ENCODE assay signal across 18 cellular contexts in the genomic region with DNA sequence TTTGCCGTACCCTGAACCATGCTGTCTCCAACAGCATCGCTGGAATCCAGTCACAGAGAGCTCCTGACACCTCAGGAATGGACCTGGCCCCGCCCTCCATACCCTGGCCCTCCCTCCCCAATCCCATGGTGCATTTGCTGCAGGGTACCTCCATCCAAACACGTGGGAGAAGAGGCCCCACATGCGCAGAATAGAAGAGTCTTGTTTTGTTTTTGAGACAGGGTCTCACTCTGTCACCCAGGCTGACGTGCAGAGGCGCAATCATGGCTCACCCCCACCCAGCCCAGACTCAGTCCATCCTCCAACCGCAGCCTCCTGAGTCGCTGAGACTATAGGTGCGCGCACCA. TPM values are rescaled to one million over a fixed set of nuclear protein-coding genes. Genes with fewer than 3 reads are reported as not detected.
DNase-seq lines count a peak whose midpoint lies in the region; ATAC-seq, FAIRE-seq and TF ChIP-seq lines count a peak whose summit lies in the region.
"Had no signal": no experiment of that assay in that cellular context is flagged by ENCODE, and none has a peak within 500 bp of the region (broad histone marks: within the 10 kb centered on the region; RNA-seq: fewer than 3 reads in every experiment).

No MANE protein-coding gene starts in this region.

- TF ChIP-seq EP300 in HepG2 (IDR thresholded peaks at IDR 0.05; ENCODE audit: low read depth in 2 of 2, low read length in 2 of 2) (no peak), HepG2 (CRISPR knock-in tag; IDR thresholded peaks at IDR 0.05; ENCODE audit: borderline replicate concordance) (no peak), Ishikawa (IDR thresholded peaks at IDR 0.05; ENCODE audit: borderline replicate concordance) (no peak)

- H3F3A ChIP-seq in PC-3 (ENCODE audit: low read length, unreplicated experiment) = peaks cover 5% of the 10 kb centered on the region

- H3K27ac ChIP-seq in HepG2 (ENCODE audit: extremely low read length, insufficient read depth, low read length) (no peak overlapping the region), right lobe of liver (no peak overlapping the region), endodermal cell (ENCODE audit: low read depth, low read length) (no peak overlapping the region), PC-3 (ENCODE audit: low read length) (no peak overlapping the region), heart left ventricle (no peak overlapping the region)
- H3K27ac ChIP-seq: BLaER1, HL-60, Peyer's patch had no signal

- no peak for TF ChIP-seq RAD21 in HepG2 (CRISPR knock-in tag; IDR thresholded peaks at IDR 0.05)
- no peak for TF ChIP-seq RAD21 in Ishikawa (IDR thresholded peaks at IDR 0.05; ENCODE audit: low read depth)

- DNase-seq in HepG2 (ENCODE audit: low spot score) (no peak), right lobe of liver (no peak), endodermal cell (peak; percentile 71), PC-3 (no peak), heart left ventricle (no peak)
- DNase-seq: KG1, NCI-H1048, NCI-H146, NCI-H2081 treated with DMSO at 0.1 percent for 48 hours, NCI-H526 treated with DMSO at 0.1 percent for 48 hours, Peyer's patch, SHP77 had no signal

- FAIRE-seq in HepG2 (lab: Jason Lieb, UNC) = no peak
- FAIRE-seq: GM12891 had no signal

- POLR2A ChIA-PET in HepG2 (lab: Yijun Ruan, JAX) = interaction anchor here (1.3 to 9.2 kb wide), 3 partner anchors 11 to 136 kb away, joined by 3 to 264 read pairs (median 7); partner anchors contain the start of genes CD151, CRACR2B and PIDD1
- POLR2A ChIA-PET in PC-3 (lab: Charles Lee; ENCODE audit: unreplicated experiment) = no interaction called here

- TF ChIP-seq POLR2A in HepG2 (IDR thresholded peaks at IDR 0.05; ENCODE audit: insufficient read depth in 1 of 2, low read depth in 2 of 2, low read length in 2 of 2) (no peak), right lobe of liver (IDR thresholded peaks at IDR 0.05) (no peak), heart left ventricle (IDR thresholded peaks at IDR 0.05) (no peak)

- no peak overlapping the region for H3K27ac Mint-ChIP-seq in endodermal cell

- no peaks in the 10 kb centered on the region for H3K9me3 Mint-ChIP-seq in endodermal cell

- H3K79me2 ChIP-seq in HepG2 (ENCODE audit: insufficient read depth, low read length) (peaks cover 19% of the 10 kb centered on the region), PC-3 (ENCODE audit: low read length) (peaks cover 29% of the 10 kb centered on the region)

- no peaks in the 10 kb centered on the region for H3K27me3 Mint-ChIP-seq in endodermal cell (ENCODE audit: insufficient read depth)

- H3K4me3 Mint-ChIP-seq in endodermal cell = no peak overlapping the region

- H3K9me3 ChIP-seq in HepG2 (ENCODE audit: low read length) = no peaks in the 10 kb centered on the region
- no peaks in the 10 kb centered on the region for H3K9me3 ChIP-seq in right lobe of liver
- H3K9me3 ChIP-seq in endodermal cell (ENCODE audit: control insufficient read depth, low read length) = no peaks in the 10 kb centered on the region
- no peaks in the 10 kb centered on the region for H3K9me3 ChIP-seq in PC-3 (ENCODE audit: low read length)
- H3K9me3 ChIP-seq in heart left ventricle = no peaks in the 10 kb centered on the region
- H3K9me3 ChIP-seq: BLaER1, Peyer's patch had no signal

- H3K36me3 ChIP-seq in HepG2 (replicated peaks in 1 of 2; ENCODE audit: control insufficient read depth in 1 of 2, insufficient read depth in 2 of 2, low read length in 2 of 2) (peaks cover 20 to 22% of the 10 kb centered on the region in 2 experiments), right lobe of liver (peaks cover 0 to 25% (median 0%) of the 10 kb centered on the region in 4 donors), endodermal cell (ENCODE audit: control insufficient read depth, insufficient read depth, low read length) (peaks cover 28% of the 10 kb centered on the region), PC-3 (ENCODE audit: low read depth, low read length) (peaks cover 23% of the 10 kb centered on the region), heart left ventricle (peaks cover 0 to 39% (median 30%) of the 10 kb centered on the region in 9 donors)

- H3K27me3 ChIP-seq in HepG2 (ENCODE audit: control insufficient read depth in 1 of 2, insufficient read depth in 2 of 2, low read length in 2 of 2) (no peaks in the 10 kb centered on the region; a peak in 1 of 5 replicates), right lobe of liver (no peaks in the 10 kb centered on the region), endodermal cell (ENCODE audit: control insufficient read depth, insufficient read depth, low read length, poor library complexity, severe bottlenecking) (no peaks in the 10 kb centered on the region), PC-3 (ENCODE audit: low read length) (no peaks in the 10 kb centered on the region), heart left ventricle (no peaks in the 10 kb centered on the region)
- H3K27me3 ChIP-seq: BLaER1, Peyer's patch had no signal

- in situ Hi-C loops in HepG2 (cut with HindIII; ENCODE audit: extremely low pct_ligation_motif_present, low pct_unique_long_range_greater_than_20kb) = no loop called here

- no peak overlapping the region for H3K4me3 ChIP-seq in HepG2 (replicated peaks in 1 of 3; ENCODE audit: insufficient read depth in 1 of 3, low read depth in 2 of 3, low read length in 3 of 3)
- H3K4me3 ChIP-seq in right lobe of liver = no peak overlapping the region
- H3K4me3 ChIP-seq in endodermal cell (ENCODE audit: low read length) = no peak overlapping the region
- no peak overlapping the region for H3K4me3 ChIP-seq in PC-3 (ENCODE audit: low read length)
- H3K4me3 ChIP-seq in heart left ventricle = no peak overlapping the region
- H3K4me3 ChIP-seq: BLaER1, Peyer's patch had no signal

- H3K4me1 ChIP-seq in HepG2 (ENCODE audit: insufficient read depth, low read length) (peaks cover 40% of the 10 kb centered on the region), right lobe of liver (peaks cover 0 to 18% (median 3%) of the 10 kb centered on the region in 4 donors), endodermal cell (ENCODE audit: control insufficient read depth, insufficient read depth, low read length) (no peaks in the 10 kb centered on the region), PC-3 (ENCODE audit: insufficient read depth, low read length) (peaks cover 27% of the 10 kb centered on the region), heart left ventricle (peaks cover 7 to 27% (median 23%) of the 10 kb centered on the region in 12 donors)

- H4K20me1 ChIP-seq in HepG2 (ENCODE audit: insufficient read depth, low read length) (peaks cover 24% of the 10 kb centered on the region), PC-3 (ENCODE audit: low read length) (peaks cover 29% of the 10 kb centered on the region)

- BruUV-seq in HepG2 (replicated peaks; lab: Mats Ljungman, UMichigan) (no TSS peak), PC-3 (replicated peaks; lab: Mats Ljungman, UMichigan) (no TSS peak)

- H3K9ac ChIP-seq in HepG2 (ENCODE audit: insufficient read depth, low read depth, low read length) (no peak overlapping the region), endodermal cell (ENCODE audit: extremely low read depth, low read length, poor library complexity, severe bottlenecking) (no peak overlapping the region), PC-3 (ENCODE audit: low read length) (no peak overlapping the region)
- H3K9ac ChIP-seq: BLaER1 had no signal

- peaks cover 24% of the 10 kb centered on the region for H3K36me3 Mint-ChIP-seq in endodermal cell (ENCODE audit: low read depth)

- H3K4me1 Mint-ChIP-seq in endodermal cell = peaks cover 2% of the 10 kb centered on the region

- ATAC-seq in HepG2 = no peak
- no peak for ATAC-seq in right lobe of liver
- no peak for ATAC-seq in HG03280 (IDR thresholded peaks at IDR 0.05; ENCODE audit: unreplicated experiment)
- no peak for ATAC-seq in PC-3
- ATAC-seq in heart left ventricle = no peak
- ATAC-seq: HCT116 had no signal

- H3K4me2 ChIP-seq in HepG2 (ENCODE audit: low read depth, low read length) (no peak overlapping the region), PC-3 (ENCODE audit: low read length) (no peak overlapping the region)
- H3K4me2 ChIP-seq: BLaER1 had no signal

- intact Hi-C loops in HepG2 (cut with micrococcal nuclease; ENCODE audit: unreplicated experiment) (no loop called here), right lobe of liver (cut with DNase I) (no loop called here), PC-3 (cut with micrococcal nuclease) (no loop called here), heart left ventricle (cut with DNase I) (no loop called here)

- CTCF ChIA-PET in HepG2 (lab: Yijun Ruan, JAX; ENCODE audit: low intra/inter-chr PET ratio, low total read pairs) = no interaction called here
- CTCF ChIA-PET in PC-3 (lab: Charles Lee) = no interaction called here

- H2AFZ ChIP-seq in HepG2 (ENCODE audit: low read length) = no peak overlapping the region
- H2AFZ ChIP-seq in PC-3 (ENCODE audit: low read length) = no peak overlapping the region

- H3K9me2 ChIP-seq in PC-3 (replicated peaks; ENCODE audit: low read length) = no peaks in the 10 kb centered on the region

- TF ChIP-seq CTCF in HepG2 (CRISPR knock-in tag; IDR thresholded peaks at IDR 0.05) = no peak
- no peak for TF ChIP-seq CTCF in right lobe of liver (IDR thresholded peaks at IDR 0.05)
- no peak for TF ChIP-seq CTCF in endodermal cell (conservative IDR thresholded peaks at IDR 0.05)
- TF ChIP-seq CTCF in PC-3 (conservative IDR thresholded peaks at IDR 0.05; ENCODE audit: low read depth, low read length) = no peak
- no peak for TF ChIP-seq CTCF in heart left ventricle (IDR thresholded peaks at IDR 0.05)

- WGBS in HepG2 (ENCODE audit: low lambda C conversion rate) = 75% methylated on average over 11 of the region's 11 CpGs
- 76% methylated on average over 7 of the region's 11 CpGs for WGBS in right lobe of liver (ENCODE audit: insufficient coverage, low coverage, low lambda C conversion rate, missing lambda C conversion rate)
- 60 to 76% methylated on average over 6 to 8 of the region's 11 CpGs for WGBS in endodermal cell (ENCODE audit: insufficient coverage in 1 of 2, insufficient read length in 1 of 2), 2 experiments
- 78 to 84% (median 82%) methylated on average over 11 of the region's 11 CpGs for WGBS in heart left ventricle, 4 donors

RNA-seq across cellular contexts. Expression of gene PNPLA2, which starts 2.3 kb away (rescaled TPM):
- 4.8 and 10.5 TPM in 2 replicates for total RNA-seq in HepG2 (2016; rRNA removed; fragmentation: Illumina TruSeq; extraction: Trizol)
- total RNA-seq in HepG2 (2016; cell fraction: cytosol; rRNA removed; fragmentation: Illumina TruSeq; extraction: Trizol; ENCODE audit: low read depth) = 3.8 and 4.1 TPM in 2 replicates
- 4.0 and 11.4 TPM in 2 replicates for total RNA-seq in HepG2 (2016; cell fraction: insoluble cytoplasmic fraction; rRNA removed; fragmentation: Illumina TruSeq; extraction: Trizol)
- 4.4 and 5.4 TPM in 2 replicates for total RNA-seq in HepG2 (2016; cell fraction: membrane; rRNA removed; fragmentation: Illumina TruSeq; extraction: Trizol)
- total RNA-seq in HepG2 (2016; cell fraction: nucleus; rRNA removed; fragmentation: Illumina TruSeq; extraction: Trizol) = 17.2 and 23.5 TPM in 2 replicates
- polyA plus RNA-seq in HepG2 (2011; rRNA removed) = 43.2 and 58.1 TPM in 2 replicates
- polyA plus RNA-seq in HepG2 (2011; cell fraction: cytosol; rRNA removed) = 7.3 and 12.8 TPM in 2 replicates
- polyA plus RNA-seq in HepG2 (2011; cell fraction: nucleus; rRNA removed) = 830 and 954 TPM in 2 replicates
- 70.1 and 82.8 TPM in 2 replicates for polyA plus RNA-seq in HepG2 (2012)
- 4.8 and 6.6 TPM in 2 replicates for polyA plus RNA-seq in HepG2 (2016; cell fraction: cytosol; fragmentation: Illumina TruSeq; extraction: Trizol; ENCODE audit: low read depth)
- polyA plus RNA-seq in HepG2 (2016; cell fraction: insoluble cytoplasmic fraction; fragmentation: Illumina TruSeq; extraction: Trizol; ENCODE audit: low read depth) = 14.6 and 20.2 TPM in 2 replicates
- polyA plus RNA-seq in HepG2 (2016; cell fraction: membrane; fragmentation: Illumina TruSeq; extraction: Trizol; ENCODE audit: low read depth) = 7.5 and 10.2 TPM in 2 replicates
- polyA plus RNA-seq in HepG2 (2016; cell fraction: nucleus; fragmentation: Illumina TruSeq; extraction: Trizol; ENCODE audit: insufficient read depth, low read depth) = 77.9 and 79.1 TPM in 2 replicates
- polyA minus RNA-seq in HepG2 (2011; rRNA and poly(A)+ RNA removed; ENCODE audit: low replicate concordance) = 60.4 and 150 TPM in 2 replicates
- 24.0 and 31.5 TPM in 2 replicates for polyA minus RNA-seq in HepG2 (2011; cell fraction: cytosol; rRNA and poly(A)+ RNA removed)
- 135 and 151 TPM in 2 replicates for polyA minus RNA-seq in HepG2 (2011; cell fraction: nucleus; rRNA and poly(A)+ RNA removed)
- 10 to 100 TPM; 33.2 to 97.1 (median 69.6) TPM for total RNA-seq in right lobe of liver
- total RNA-seq in endodermal cell = 10 to 100 TPM; 77.0 to 77.6 TPM
- polyA plus RNA-seq in endodermal cell (2013, experiment 1 of 2) = 35.9 TPM
- polyA plus RNA-seq in endodermal cell (2013, experiment 2 of 2) = 30.1 TPM
- 40.2 and 41.4 TPM in 2 replicates for total RNA-seq in PC-3 (2014; rRNA removed)
- 100 to 1,000 TPM; 141 to 348 (median 232) TPM for total RNA-seq in heart left ventricle
- 100 to 1,000 TPM; 112 to 133 TPM for polyA plus RNA-seq in heart left ventricle

RNA-seq across cellular contexts. Expression of gene RPLP2, which starts 6.6 kb away (rescaled TPM):
- total RNA-seq in HepG2 (2016; rRNA removed; fragmentation: Illumina TruSeq; extraction: Trizol) (2,049 and 2,106 TPM in 2 replicates), right lobe of liver (100 to 1,000 TPM; 212 to 574 (median 457) TPM), endodermal cell (1,000 to 10,000 TPM; 1,966 to 2,020 TPM), PC-3 (2014; rRNA removed) (897 and 964 TPM in 2 replicates), heart left ventricle (1,000 to 10,000 TPM in 3 of 9 donors, 100 to 1,000 TPM in 6; 236 to 1,207 (median 933) TPM)
- 3,126 and 3,282 TPM in 2 replicates for total RNA-seq in HepG2 (2016; cell fraction: cytosol; rRNA removed; fragmentation: Illumina TruSeq; extraction: Trizol; ENCODE audit: low read depth)
- 1,870 and 2,048 TPM in 2 replicates for total RNA-seq in HepG2 (2016; cell fraction: insoluble cytoplasmic fraction; rRNA removed; fragmentation: Illumina TruSeq; extraction: Trizol)
- 3,967 and 4,265 TPM in 2 replicates for total RNA-seq in HepG2 (2016; cell fraction: membrane; rRNA removed; fragmentation: Illumina TruSeq; extraction: Trizol)
- total RNA-seq in HepG2 (2016; cell fraction: nucleus; rRNA removed; fragmentation: Illumina TruSeq; extraction: Trizol) = 735 and 852 TPM in 2 replicates
- polyA plus RNA-seq in HepG2 (2011; rRNA removed) (895 and 978 TPM in 2 replicates), heart left ventricle (1,000 to 10,000 TPM in 1 of 2 donors, 100 to 1,000 TPM in 1; 998 to 1,652 TPM)
- polyA plus RNA-seq in HepG2 (2011; cell fraction: cytosol; rRNA removed) = 1,028 and 2,692 TPM in 2 replicates
- 723 and 858 TPM in 2 replicates for polyA plus RNA-seq in HepG2 (2011; cell fraction: nucleus; rRNA removed)
- 1,506 and 2,284 TPM in 2 replicates for polyA plus RNA-seq in HepG2 (2012)
- polyA plus RNA-seq in HepG2 (2016; cell fraction: cytosol; fragmentation: Illumina TruSeq; extraction: Trizol; ENCODE audit: low read depth) = 3,287 and 3,430 TPM in 2 replicates
- 1,412 and 1,584 TPM in 2 replicates for polyA plus RNA-seq in HepG2 (2016; cell fraction: insoluble cytoplasmic fraction; fragmentation: Illumina TruSeq; extraction: Trizol; ENCODE audit: low read depth)
- polyA plus RNA-seq in HepG2 (2016; cell fraction: membrane; fragmentation: Illumina TruSeq; extraction: Trizol; ENCODE audit: low read depth) = 3,687 and 3,698 TPM in 2 replicates
- polyA plus RNA-seq in HepG2 (2016; cell fraction: nucleus; fragmentation: Illumina TruSeq; extraction: Trizol; ENCODE audit: insufficient read depth, low read depth) = 1,014 and 1,045 TPM in 2 replicates
- 472 and 1,216 TPM in 2 replicates for polyA minus RNA-seq in HepG2 (2011; rRNA and poly(A)+ RNA removed; ENCODE audit: low replicate concordance)
- 793 and 848 TPM in 2 replicates for polyA minus RNA-seq in HepG2 (2011; cell fraction: cytosol; rRNA and poly(A)+ RNA removed)
- polyA minus RNA-seq in HepG2 (2011; cell fraction: nucleus; rRNA and poly(A)+ RNA removed) = 188 and 248 TPM in 2 replicates
- 1,769 TPM for polyA plus RNA-seq in endodermal cell (2013, experiment 1 of 2)
- 1,602 TPM for polyA plus RNA-seq in endodermal cell (2013, experiment 2 of 2)

RNA-seq across cellular contexts. Expression of gene CRACR2B, which starts 11.3 kb away (rescaled TPM):
- total RNA-seq in HepG2 (2016; rRNA removed; fragmentation: Illumina TruSeq; extraction: Trizol) (8.9 and 14.9 TPM in 2 replicates), right lobe of liver (1 to 10 TPM; 2.2 to 4.0 (median 3.1) TPM), endodermal cell (10 to 100 TPM; 22.3 to 28.1 TPM), PC-3 (2014; rRNA removed) (10.6 and 19.8 TPM in 2 replicates), heart left ventricle (10 to 100 TPM; 13.3 to 22.4 (median 17.7) TPM)
- total RNA-seq in HepG2 (2016; cell fraction: cytosol; rRNA removed; fragmentation: Illumina TruSeq; extraction: Trizol; ENCODE audit: low read depth) = 5.5 and 5.9 TPM in 2 replicates
- 8.5 and 12.6 TPM in 2 replicates for total RNA-seq in HepG2 (2016; cell fraction: insoluble cytoplasmic fraction; rRNA removed; fragmentation: Illumina TruSeq; extraction: Trizol)
- 6.6 and 10.0 TPM in 2 replicates for total RNA-seq in HepG2 (2016; cell fraction: membrane; rRNA removed; fragmentation: Illumina TruSeq; extraction: Trizol)
- total RNA-seq in HepG2 (2016; cell fraction: nucleus; rRNA removed; fragmentation: Illumina TruSeq; extraction: Trizol) = 10.8 and 16.7 TPM in 2 replicates
- polyA plus RNA-seq in HepG2 (2011; rRNA removed) (21.0 and 27.7 TPM in 2 replicates), heart left ventricle (10 to 100 TPM in 1 of 2 donors, 1 to 10 TPM in 1; 8.8 to 43.5 TPM)
- 9.8 and 16.5 TPM in 2 replicates for polyA plus RNA-seq in HepG2 (2011; cell fraction: cytosol; rRNA removed)
- polyA plus RNA-seq in HepG2 (2011; cell fraction: nucleus; rRNA removed) = 278 and 343 TPM in 2 replicates
- polyA plus RNA-seq in HepG2 (2012) = 10.5 and 14.8 TPM in 2 replicates
- polyA plus RNA-seq in HepG2 (2016; cell fraction: cytosol; fragmentation: Illumina TruSeq; extraction: Trizol; ENCODE audit: low read depth) = 8.3 and 10.9 TPM in 2 replicates
- 14.8 and 17.4 TPM in 2 replicates for polyA plus RNA-seq in HepG2 (2016; cell fraction: insoluble cytoplasmic fraction; fragmentation: Illumina TruSeq; extraction: Trizol; ENCODE audit: low read depth)
- polyA plus RNA-seq in HepG2 (2016; cell fraction: membrane; fragmentation: Illumina TruSeq; extraction: Trizol; ENCODE audit: low read depth) = 11.2 and 14.5 TPM in 2 replicates
- polyA plus RNA-seq in HepG2 (2016; cell fraction: nucleus; fragmentation: Illumina TruSeq; extraction: Trizol; ENCODE audit: insufficient read depth, low read depth) = 48.6 and 55.2 TPM in 2 replicates
- 3.4 and 13.9 TPM in 2 replicates for polyA minus RNA-seq in HepG2 (2011; rRNA and poly(A)+ RNA removed; ENCODE audit: low replicate concordance)
- polyA minus RNA-seq in HepG2 (2011; cell fraction: cytosol; rRNA and poly(A)+ RNA removed) = 7.5 and 8.4 TPM in 2 replicates
- 22.7 and 23.2 TPM in 2 replicates for polyA minus RNA-seq in HepG2 (2011; cell fraction: nucleus; rRNA and poly(A)+ RNA removed)
- polyA plus RNA-seq in endodermal cell (2013, experiment 1 of 2) = 9.0 TPM
- polyA plus RNA-seq in endodermal cell (2013, experiment 2 of 2) = 6.2 TPM

RNA-seq across cellular contexts. Expression of gene PIDD1, which starts 11.4 kb away (rescaled TPM):
- total RNA-seq in HepG2 (2016; rRNA removed; fragmentation: Illumina TruSeq; extraction: Trizol) (7.9 and 16.0 TPM in 2 replicates), right lobe of liver (10 to 100 TPM in 2 of 6 experiments, 1 to 10 TPM in 4; 6.5 to 11.8 (median 9.8) TPM), endodermal cell (10 to 100 TPM; 39.9 to 48.8 TPM), PC-3 (2014; rRNA removed) (11.7 and 14.9 TPM in 2 replicates), heart left ventricle (10 to 100 TPM in 1 of 9 donors, 1 to 10 TPM in 8; 4.9 to 11.2 (median 6.6) TPM)
- total RNA-seq in HepG2 (2016; cell fraction: cytosol; rRNA removed; fragmentation: Illumina TruSeq; extraction: Trizol; ENCODE audit: low read depth) = 3.5 and 4.1 TPM in 2 replicates
- total RNA-seq in HepG2 (2016; cell fraction: insoluble cytoplasmic fraction; rRNA removed; fragmentation: Illumina TruSeq; extraction: Trizol) = 8.8 and 17.2 TPM in 2 replicates
- total RNA-seq in HepG2 (2016; cell fraction: membrane; rRNA removed; fragmentation: Illumina TruSeq; extraction: Trizol) = 7.4 and 7.9 TPM in 2 replicates
- total RNA-seq in HepG2 (2016; cell fraction: nucleus; rRNA removed; fragmentation: Illumina TruSeq; extraction: Trizol) = 17.2 and 22.2 TPM in 2 replicates
- polyA plus RNA-seq in HepG2 (2011; rRNA removed) (14.3 and 17.7 TPM in 2 replicates), heart left ventricle (10 to 100 TPM in 1 of 2 donors, 1 to 10 TPM in 1; 5.5 to 11.8 TPM)
- 5.0 and 12.7 TPM in 2 replicates for polyA plus RNA-seq in HepG2 (2011; cell fraction: cytosol; rRNA removed)
- 234 and 353 TPM in 2 replicates for polyA plus RNA-seq in HepG2 (2011; cell fraction: nucleus; rRNA removed)
- 6.8 and 9.8 TPM in 2 replicates for polyA plus RNA-seq in HepG2 (2012)
- polyA plus RNA-seq in HepG2 (2016; cell fraction: cytosol; fragmentation: Illumina TruSeq; extraction: Trizol; ENCODE audit: low read depth) = 3.7 and 3.9 TPM in 2 replicates
- 12.6 and 15.2 TPM in 2 replicates for polyA plus RNA-seq in HepG2 (2016; cell fraction: insoluble cytoplasmic fraction; fragmentation: Illumina TruSeq; extraction: Trizol; ENCODE audit: low read depth)
- 7.8 and 9.8 TPM in 2 replicates for polyA plus RNA-seq in HepG2 (2016; cell fraction: membrane; fragmentation: Illumina TruSeq; extraction: Trizol; ENCODE audit: low read depth)
- polyA plus RNA-seq in HepG2 (2016; cell fraction: nucleus; fragmentation: Illumina TruSeq; extraction: Trizol; ENCODE audit: insufficient read depth, low read depth) = 93.2 and 101 TPM in 2 replicates
- polyA minus RNA-seq in HepG2 (2011; rRNA and poly(A)+ RNA removed; ENCODE audit: low replicate concordance) = 2.9 and 14.9 TPM in 2 replicates
- 3.4 and 7.0 TPM in 2 replicates for polyA minus RNA-seq in HepG2 (2011; cell fraction: cytosol; rRNA and poly(A)+ RNA removed)
- polyA minus RNA-seq in HepG2 (2011; cell fraction: nucleus; rRNA and poly(A)+ RNA removed) = 19.3 TPM in 2 replicates
- polyA plus RNA-seq in endodermal cell (2013, experiment 1 of 2) = 34.3 TPM
- polyA plus RNA-seq in endodermal cell (2013, experiment 2 of 2) = 24.6 TPM

RNA-seq across cellular contexts. Expression of gene CD151, which starts 16.3 kb away (rescaled TPM):
- 54.0 and 125 TPM in 2 replicates for total RNA-seq in HepG2 (2016; rRNA removed; fragmentation: Illumina TruSeq; extraction: Trizol)
- 31.5 and 37.4 TPM in 2 replicates for total RNA-seq in HepG2 (2016; cell fraction: cytosol; rRNA removed; fragmentation: Illumina TruSeq; extraction: Trizol; ENCODE audit: low read depth)
- total RNA-seq in HepG2 (2016; cell fraction: insoluble cytoplasmic fraction; rRNA removed; fragmentation: Illumina TruSeq; extraction: Trizol) = 60.0 and 126 TPM in 2 replicates
- total RNA-seq in HepG2 (2016; cell fraction: membrane; rRNA removed; fragmentation: Illumina TruSeq; extraction: Trizol) = 34.7 and 43.1 TPM in 2 replicates
- total RNA-seq in HepG2 (2016; cell fraction: nucleus; rRNA removed; fragmentation: Illumina TruSeq; extraction: Trizol) = 93.4 and 110 TPM in 2 replicates
- 197 and 287 TPM in 2 replicates for polyA plus RNA-seq in HepG2 (2011; rRNA removed)
- 200 and 252 TPM in 2 replicates for polyA plus RNA-seq in HepG2 (2011; cell fraction: cytosol; rRNA removed)
- polyA plus RNA-seq in HepG2 (2011; cell fraction: nucleus; rRNA removed) = 375 and 396 TPM in 2 replicates
- polyA plus RNA-seq in HepG2 (2012) = 93.8 and 141 TPM in 2 replicates
- 36.4 and 45.9 TPM in 2 replicates for polyA plus RNA-seq in HepG2 (2016; cell fraction: cytosol; fragmentation: Illumina TruSeq; extraction: Trizol; ENCODE audit: low read depth)
- 54.8 and 63.7 TPM in 2 replicates for polyA plus RNA-seq in HepG2 (2016; cell fraction: insoluble cytoplasmic fraction; fragmentation: Illumina TruSeq; extraction: Trizol; ENCODE audit: low read depth)
- polyA plus RNA-seq in HepG2 (2016; cell fraction: membrane; fragmentation: Illumina TruSeq; extraction: Trizol; ENCODE audit: low read depth) = 41.9 and 45.5 TPM in 2 replicates
- polyA plus RNA-seq in HepG2 (2016; cell fraction: nucleus; fragmentation: Illumina TruSeq; extraction: Trizol; ENCODE audit: insufficient read depth, low read depth) = 208 and 218 TPM in 2 replicates
- polyA minus RNA-seq in HepG2 (2011; rRNA and poly(A)+ RNA removed; ENCODE audit: low replicate concordance) = 312 and 492 TPM in 2 replicates
- polyA minus RNA-seq in HepG2 (2011; cell fraction: cytosol; rRNA and poly(A)+ RNA removed) = 90.0 and 90.8 TPM in 2 replicates
- 60.9 and 80.8 TPM in 2 replicates for polyA minus RNA-seq in HepG2 (2011; cell fraction: nucleus; rRNA and poly(A)+ RNA removed)
- 100 to 1,000 TPM in 5 of 6 experiments, 10 to 100 TPM in 1; 70.8 to 156 (median 135) TPM for total RNA-seq in right lobe of liver
- 100 to 1,000 TPM; 139 to 165 TPM for total RNA-seq in endodermal cell
- polyA plus RNA-seq in endodermal cell (2013, experiment 1 of 2) = 153 TPM
- 149 TPM for polyA plus RNA-seq in endodermal cell (2013, experiment 2 of 2)
- 469 and 490 TPM in 2 replicates for total RNA-seq in PC-3 (2014; rRNA removed)
- 100 to 1,000 TPM; 323 to 682 (median 454) TPM for total RNA-seq in heart left ventricle
- polyA plus RNA-seq in heart left ventricle = 100 to 1,000 TPM; 560 to 817 TPM
